1 cellular context compared by ENCODE assay signal in genomic region chr6:139378226-139378625, GRCh38.
TF ChIP-seq lines count a peak whose summit lies in the region.

No MANE protein-coding gene starts in this region.

TF ChIP-seq in K562, 482 proteins besides CTCF, POLR2A, EP300 and RAD21 (continued from another document):
- TF ChIP-seq, protein P1, sequence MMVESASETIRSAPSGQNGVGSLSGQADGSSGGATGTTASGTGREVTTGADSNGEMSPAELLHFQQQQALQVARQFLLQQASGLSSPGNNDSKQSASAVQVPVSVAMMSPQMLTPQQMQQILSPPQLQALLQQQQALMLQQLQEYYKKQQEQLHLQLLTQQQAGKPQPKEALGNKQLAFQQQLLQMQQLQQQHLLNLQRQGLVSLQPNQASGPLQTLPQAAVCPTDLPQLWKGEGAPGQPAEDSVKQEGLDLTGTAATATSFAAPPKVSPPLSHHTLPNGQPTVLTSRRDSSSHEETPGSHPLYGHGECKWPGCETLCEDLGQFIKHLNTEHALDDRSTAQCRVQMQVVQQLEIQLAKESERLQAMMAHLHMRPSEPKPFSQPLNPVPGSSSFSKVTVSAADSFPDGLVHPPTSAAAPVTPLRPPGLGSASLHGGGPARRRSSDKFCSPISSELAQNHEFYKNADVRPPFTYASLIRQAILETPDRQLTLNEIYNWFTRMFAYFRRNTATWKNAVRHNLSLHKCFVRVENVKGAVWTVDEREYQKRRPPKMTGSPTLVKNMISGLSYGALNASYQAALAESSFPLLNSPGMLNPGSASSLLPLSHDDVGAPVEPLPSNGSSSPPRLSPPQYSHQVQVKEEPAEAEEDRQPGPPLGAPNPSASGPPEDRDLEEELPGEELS (CRISPR knock-in tag; IDR thresholded peaks at IDR 0.05; ENCODE audit: borderline replicate concordance), result no peak
- TF ChIP-seq CTBP1 (IDR thresholded peaks at IDR 0.05; ENCODE audit: borderline replicate concordance), result no peak
- no peak for TF ChIP-seq MAZ (CRISPR knock-in tag; conservative IDR thresholded peaks at IDR 0.05 in 1 of 2, IDR thresholded peaks at IDR 0.05 in 1 of 2)
- no peak for TF ChIP-seq CBFB (CRISPR knock-in tag; IDR thresholded peaks at IDR 0.05)
- no peak for TF ChIP-seq NRF1 (conservative IDR thresholded peaks at IDR 0.05 in 1 of 2, IDR thresholded peaks at IDR 0.05 in 1 of 2)
- no peak for TF ChIP-seq ZNF780A (CRISPR knock-in tag; IDR thresholded peaks at IDR 0.05)
- TF ChIP-seq ZNF175 (CRISPR knock-in tag; IDR thresholded peaks at IDR 0.05; ENCODE audit: low read depth), result no peak
- no peak for TF ChIP-seq ZNF408 (CRISPR knock-in tag; IDR thresholded peaks at IDR 0.05; ENCODE audit: low read depth)
- TF ChIP-seq, protein P2, sequence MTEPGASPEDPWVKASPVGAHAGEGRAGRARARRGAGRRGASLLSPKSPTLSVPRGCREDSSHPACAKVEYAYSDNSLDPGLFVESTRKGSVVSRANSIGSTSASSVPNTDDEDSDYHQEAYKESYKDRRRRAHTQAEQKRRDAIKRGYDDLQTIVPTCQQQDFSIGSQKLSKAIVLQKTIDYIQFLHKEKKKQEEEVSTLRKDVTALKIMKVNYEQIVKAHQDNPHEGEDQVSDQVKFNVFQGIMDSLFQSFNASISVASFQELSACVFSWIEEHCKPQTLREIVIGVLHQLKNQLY (CRISPR knock-in tag; conservative IDR thresholded peaks at IDR 0.05), result no peak
- TF ChIP-seq FOXA3 (CRISPR knock-in tag; conservative IDR thresholded peaks at IDR 0.05 in 1 of 2, IDR thresholded peaks at IDR 0.05 in 1 of 2), result no peak
- TF ChIP-seq KAT7 (CRISPR knock-in tag; IDR thresholded peaks at IDR 0.05; ENCODE audit: borderline replicate concordance), result no peak
TF ChIP-seq in K562: peak in this region for 0.
